ENCODE assay signal across 12 cellular contexts in the genomic region with DNA sequence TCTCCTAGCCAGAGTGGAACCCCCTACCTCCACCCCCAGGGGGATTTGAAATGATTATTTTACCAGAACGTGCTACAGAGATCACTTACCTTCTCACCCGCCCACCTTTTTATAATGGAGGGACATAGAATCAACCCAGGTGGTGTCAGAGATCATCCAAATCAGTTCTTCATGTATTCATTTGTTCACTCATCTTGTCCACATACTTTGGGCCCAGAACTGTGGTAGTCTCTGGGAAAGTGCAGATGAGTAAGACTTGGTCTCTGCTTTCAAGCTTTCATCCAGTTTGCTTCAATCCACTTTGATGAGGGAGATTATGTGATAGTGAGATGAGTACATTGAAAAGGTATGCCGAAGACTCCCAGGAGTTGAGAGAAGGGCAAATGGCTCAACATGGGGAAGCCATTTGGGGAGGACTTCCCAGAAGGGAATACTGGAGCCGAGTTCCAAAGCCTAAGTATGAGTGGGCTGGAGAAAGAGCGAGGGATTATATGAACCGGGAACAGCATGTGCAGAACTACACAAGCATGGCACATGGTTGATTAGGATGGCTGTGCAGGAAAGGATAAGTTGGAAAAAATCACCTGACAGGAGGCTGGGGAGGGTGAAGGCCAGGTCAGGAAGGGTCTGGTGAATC. TPM values are rescaled to one million over a fixed set of nuclear protein-coding genes. Genes with fewer than 3 reads are reported as not detected.
DNase-seq lines count a peak whose midpoint lies in the region; ATAC-seq and TF ChIP-seq lines count a peak whose summit lies in the region.
"Had no signal": no experiment of that assay in that cellular context is flagged by ENCODE, and none has a peak within 500 bp of the region (broad histone marks: within the 10 kb centered on the region; RNA-seq: fewer than 3 reads in every experiment).

No MANE protein-coding gene starts in this region.

- peak overlapping the region; percentile 16; the same call in 1 of the 2 replicates for H2AFZ ChIP-seq in GM23338

- H3K4me2 ChIP-seq in GM23338, result peak overlapping the region; percentile 64; the same call in 1 of the 2 replicates

- H3K36me3 ChIP-seq in GM23338 (ENCODE audit: insufficient read depth) (peaks cover 4% of the 10 kb centered on the region; the same call in 1 of the 2 replicates), RWPE2 (ENCODE audit: low read depth) (peaks cover 3% of the 10 kb centered on the region; the same call in 1 of the 2 replicates)

- H3K9me3 Mint-ChIP-seq in GM23338, result peaks cover 11% of the 10 kb centered on the region; the same call in 2 of the 3 replicates
- peaks cover 8 to 11% of the 10 kb centered on the region in 2 donors for H3K9me3 Mint-ChIP-seq in stimulated activated naive CD8-positive, alpha-beta T cell treated with anti-CD3 and anti-CD28 coated beads, Interleukin-15, amount 100 ng/mL, for 72 hours

- H3K27me3 Mint-ChIP-seq in GM23338 (ENCODE audit: insufficient read depth, low read depth, poor library complexity), result no peaks in the 10 kb centered on the region
- no peaks in the 10 kb centered on the region for H3K27me3 Mint-ChIP-seq in stimulated activated naive CD8-positive, alpha-beta T cell treated with anti-CD3 and anti-CD28 coated beads, Interleukin-15, amount 100 ng/mL, for 72 hours
- H3K27me3 Mint-ChIP-seq: naive thymus-derived CD4-positive, alpha-beta T cell had no signal

- no peak overlapping the region for H3K4me3 Mint-ChIP-seq in GM23338
- peak overlapping the region; percentile 93 to 98 for H3K4me3 Mint-ChIP-seq in stimulated activated naive CD8-positive, alpha-beta T cell treated with anti-CD3 and anti-CD28 coated beads, Interleukin-15, amount 100 ng/mL, for 72 hours

- peaks cover 19% of the 10 kb centered on the region for H3K4me1 Mint-ChIP-seq in GM23338
- H3K4me1 Mint-ChIP-seq in stimulated activated naive CD8-positive, alpha-beta T cell treated with anti-CD3 and anti-CD28 coated beads, Interleukin-15, amount 100 ng/mL, for 72 hours, result peaks cover 24% of the 10 kb centered on the region

- peaks cover 21% of the 10 kb centered on the region for H3K36me3 Mint-ChIP-seq in GM23338 (ENCODE audit: low read depth)

- no peaks in the 10 kb centered on the region for H3K9me3 ChIP-seq in RWPE2 (ENCODE audit: severe bottlenecking)

- no peak for ATAC-seq in GM23338
- ATAC-seq in RWPE2 (ENCODE audit: low read depth), result no peak
- ATAC-seq in stimulated activated naive CD8-positive, alpha-beta T cell treated with anti-CD3 and anti-CD28 coated beads, Interleukin-15, amount 100 ng/mL, for 72 hours, result no peak
- ATAC-seq in HG02610 (IDR thresholded peaks at IDR 0.05; ENCODE audit: unreplicated experiment), result no peak
- no peak for ATAC-seq in GM21576 (IDR thresholded peaks at IDR 0.05; ENCODE audit: unreplicated experiment)
- ATAC-seq: naive thymus-derived CD4-positive, alpha-beta T cell had no signal

- DNase-seq in GM23338 (ENCODE audit: low spot score) (no peak), RWPE2 (ENCODE audit: low spot score) (no peak), iris pigment epithelial cell (ENCODE audit: low read depth) (peak; percentile 76), cerebellar nuclear complex (lab: John Stamatoyannopoulos, UW) (no peak)
- no peak for DNase-seq in stimulated activated naive CD8-positive, alpha-beta T cell treated with anti-CD3 and anti-CD28 coated beads, Interleukin-15, amount 100 ng/mL, for 72 hours
- no peak for DNase-seq in activated CD8-positive, alpha-beta memory T cell treated with anti-CD3 and anti-CD28 coated beads, Interleukin-2, amount 50 U/mL, for 48 hours
- DNase-seq: naive thymus-derived CD4-positive, alpha-beta T cell; NCI-H446; stimulated activated CD4-positive, alpha-beta T cell treated with anti-CD3 and anti-CD28 coated beads, Interleukin-4, amount 100 ng/mL, for 4 hours had no signal

- peaks cover 23% of the 10 kb centered on the region for H3K4me1 ChIP-seq in GM23338 (ENCODE audit: insufficient read depth)
- H3K4me1 ChIP-seq in RWPE2 (ENCODE audit: insufficient read depth, poor library complexity, severe bottlenecking), result peaks cover 20% of the 10 kb centered on the region

- no peak overlapping the region for H3K27ac Mint-ChIP-seq in GM23338
- no peak overlapping the region for H3K27ac Mint-ChIP-seq in stimulated activated naive CD8-positive, alpha-beta T cell treated with anti-CD3 and anti-CD28 coated beads, Interleukin-15, amount 100 ng/mL, for 72 hours

- no peak for TF ChIP-seq CTCF in GM23338 (conservative IDR thresholded peaks at IDR 0.05; ENCODE audit: low read depth in 2 of 2)
- TF ChIP-seq CTCF in RWPE2 (IDR thresholded peaks at IDR 0.05; ENCODE audit: poor library complexity, severe bottlenecking), result no peak

- H3K4me3 ChIP-seq in GM23338 (no peak overlapping the region), RWPE2 (ENCODE audit: severe bottlenecking) (no peak overlapping the region)
- H3K4me3 ChIP-seq: SK-N-MC had no signal

- H3K9me2 ChIP-seq in GM23338 (ENCODE audit: insufficient read depth), result no peaks in the 10 kb centered on the region; the same call in 1 of the 2 replicates

- 0 out of 2 replicates have a peak, but pooled peaks cover 5% of the 10 kb centered on the region for H3K27me3 ChIP-seq in GM23338 (ENCODE audit: insufficient read depth)
- no peaks in the 10 kb centered on the region for H3K27me3 ChIP-seq in RWPE2 (ENCODE audit: insufficient read depth, poor library complexity, severe bottlenecking)

- H4K20me1 ChIP-seq in GM23338 (replicated peaks; ENCODE audit: insufficient read depth), result no peaks in the 10 kb centered on the region

- H3K27ac ChIP-seq in GM23338 (ENCODE audit: low read depth) (no peak overlapping the region), RWPE2 (ENCODE audit: poor library complexity, severe bottlenecking) (peak overlapping the region; percentile 86)
- H3K27ac ChIP-seq: SK-N-MC had no signal

- H3K79me2 ChIP-seq in GM23338 (replicated peaks; ENCODE audit: insufficient read depth), result no peaks in the 10 kb centered on the region; the same call in 1 of the 2 replicates

- H3F3A ChIP-seq in GM23338 (replicated peaks; ENCODE audit: low read depth), result 0 out of 2 replicates have a peak, but pooled peaks cover 8% of the 10 kb centered on the region

TF ChIP-seq in GM23338, 12 proteins besides CTCF, POLR2A, EP300 and RAD21 (continues in another document):
- TF ChIP-seq ZNF331 (CRISPR knock-in tag; IDR thresholded peaks at IDR 0.05; ENCODE audit: low read depth) (no peak), NANOG (IDR thresholded peaks at IDR 0.05; ENCODE audit: borderline replicate concordance) (no peak), ZNF114 (CRISPR knock-in tag; IDR thresholded peaks at IDR 0.05) (no peak)
- TF ChIP-seq, protein P1, sequence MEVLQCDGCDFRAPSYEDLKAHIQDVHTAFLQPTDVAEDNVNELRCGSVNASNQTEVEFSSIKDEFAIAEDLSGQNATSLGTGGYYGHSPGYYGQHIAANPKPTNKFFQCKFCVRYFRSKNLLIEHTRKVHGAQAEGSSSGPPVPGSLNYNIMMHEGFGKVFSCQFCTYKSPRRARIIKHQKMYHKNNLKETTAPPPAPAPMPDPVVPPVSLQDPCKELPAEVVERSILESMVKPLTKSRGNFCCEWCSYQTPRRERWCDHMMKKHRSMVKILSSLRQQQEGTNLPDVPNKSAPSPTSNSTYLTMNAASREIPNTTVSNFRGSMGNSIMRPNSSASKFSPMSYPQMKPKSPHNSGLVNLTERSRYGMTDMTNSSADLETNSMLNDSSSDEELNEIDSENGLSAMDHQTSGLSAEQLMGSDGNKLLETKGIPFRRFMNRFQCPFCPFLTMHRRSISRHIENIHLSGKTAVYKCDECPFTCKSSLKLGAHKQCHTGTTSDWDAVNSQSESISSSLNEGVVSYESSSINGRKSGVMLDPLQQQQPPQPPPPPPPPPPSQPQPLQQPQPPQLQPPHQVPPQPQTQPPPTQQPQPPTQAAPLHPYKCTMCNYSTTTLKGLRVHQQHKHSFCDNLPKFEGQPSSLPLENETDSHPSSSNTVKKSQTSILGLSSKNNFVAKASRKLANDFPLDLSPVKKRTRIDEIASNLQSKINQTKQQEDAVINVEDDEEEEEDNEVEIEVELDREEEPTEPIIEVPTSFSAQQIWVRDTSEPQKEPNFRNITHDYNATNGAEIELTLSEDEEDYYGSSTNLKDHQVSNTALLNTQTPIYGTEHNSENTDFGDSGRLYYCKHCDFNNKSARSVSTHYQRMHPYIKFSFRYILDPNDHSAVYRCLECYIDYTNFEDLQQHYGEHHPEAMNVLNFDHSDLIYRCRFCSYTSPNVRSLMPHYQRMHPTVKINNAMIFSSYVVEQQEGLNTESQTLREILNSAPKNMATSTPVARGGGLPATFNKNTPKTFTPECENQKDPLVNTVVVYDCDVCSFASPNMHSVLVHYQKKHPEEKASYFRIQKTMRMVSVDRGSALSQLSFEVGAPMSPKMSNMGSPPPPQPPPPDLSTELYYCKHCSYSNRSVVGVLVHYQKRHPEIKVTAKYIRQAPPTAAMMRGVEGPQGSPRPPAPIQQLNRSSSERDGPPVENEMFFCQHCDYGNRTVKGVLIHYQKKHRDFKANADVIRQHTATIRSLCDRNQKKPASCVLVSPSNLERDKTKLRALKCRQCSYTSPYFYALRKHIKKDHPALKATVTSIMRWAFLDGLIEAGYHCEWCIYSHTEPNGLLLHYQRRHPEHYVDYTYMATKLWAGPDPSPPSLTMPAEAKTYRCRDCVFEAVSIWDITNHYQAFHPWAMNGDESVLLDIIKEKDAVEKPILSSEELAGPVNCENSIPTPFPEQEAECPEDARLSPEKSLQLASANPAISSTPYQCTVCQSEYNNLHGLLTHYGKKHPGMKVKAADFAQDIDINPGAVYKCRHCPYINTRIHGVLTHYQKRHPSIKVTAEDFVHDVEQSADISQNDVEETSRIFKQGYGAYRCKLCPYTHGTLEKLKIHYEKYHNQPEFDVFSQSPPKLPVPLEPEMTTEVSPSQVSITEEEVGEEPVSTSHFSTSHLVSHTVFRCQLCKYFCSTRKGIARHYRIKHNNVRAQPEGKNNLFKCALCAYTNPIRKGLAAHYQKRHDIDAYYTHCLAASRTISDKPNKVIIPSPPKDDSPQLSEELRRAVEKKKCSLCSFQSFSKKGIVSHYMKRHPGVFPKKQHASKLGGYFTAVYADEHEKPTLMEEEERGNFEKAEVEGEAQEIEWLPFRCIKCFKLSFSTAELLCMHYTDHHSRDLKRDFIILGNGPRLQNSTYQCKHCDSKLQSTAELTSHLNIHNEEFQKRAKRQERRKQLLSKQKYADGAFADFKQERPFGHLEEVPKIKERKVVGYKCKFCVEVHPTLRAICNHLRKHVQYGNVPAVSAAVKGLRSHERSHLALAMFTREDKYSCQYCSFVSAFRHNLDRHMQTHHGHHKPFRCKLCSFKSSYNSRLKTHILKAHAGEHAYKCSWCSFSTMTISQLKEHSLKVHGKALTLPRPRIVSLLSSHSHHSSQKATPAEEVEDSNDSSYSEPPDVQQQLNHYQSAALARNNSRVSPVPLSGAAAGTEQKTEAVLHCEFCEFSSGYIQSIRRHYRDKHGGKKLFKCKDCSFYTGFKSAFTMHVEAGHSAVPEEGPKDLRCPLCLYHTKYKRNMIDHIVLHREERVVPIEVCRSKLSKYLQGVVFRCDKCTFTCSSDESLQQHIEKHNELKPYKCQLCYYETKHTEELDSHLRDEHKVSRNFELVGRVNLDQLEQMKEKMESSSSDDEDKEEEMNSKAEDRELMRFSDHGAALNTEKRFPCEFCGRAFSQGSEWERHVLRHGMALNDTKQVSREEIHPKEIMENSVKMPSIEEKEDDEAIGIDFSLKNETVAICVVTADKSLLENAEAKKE (CRISPR knock-in tag; IDR thresholded peaks at IDR 0.05), result no peak

RNA-seq across cellular contexts. Expression of gene FGGY, which starts 1.9 kb away (rescaled TPM):
- total RNA-seq in GM23338 (2014; rRNA removed; shearing (Covaris generic)), result 21.0 and 21.4 TPM in 2 replicates
- polyA plus RNA-seq in GM23338 (2016; fragmentation: Nextera tagmentation; extraction: Ambion mirVana), result 8.5 and 10.9 TPM in 2 replicates
